ENCODE assay signal across 19 cellular contexts in the genomic region with DNA sequence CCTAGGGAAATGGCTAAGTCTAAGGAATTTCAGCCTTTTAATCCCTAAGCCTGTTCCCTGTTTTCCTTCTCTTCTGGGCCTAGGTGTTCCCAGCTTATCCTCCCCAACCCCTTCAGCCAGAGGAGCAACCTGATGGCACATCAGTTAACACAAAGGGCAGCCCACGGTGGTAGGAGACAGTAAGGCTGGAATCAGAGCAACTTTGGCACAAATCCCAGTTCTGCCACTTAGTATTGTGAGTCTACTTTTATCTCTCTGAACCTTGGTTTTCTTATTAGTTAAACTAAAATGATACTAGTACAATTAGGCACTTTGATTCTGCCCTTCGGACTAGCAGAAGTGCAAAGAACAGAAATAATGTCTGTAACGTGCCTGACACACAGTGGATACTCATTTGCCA.
DNase-seq lines count a peak whose midpoint lies in the region; ATAC-seq, FAIRE-seq and TF ChIP-seq lines count a peak whose summit lies in the region.
"Had no signal": no experiment of that assay in that cellular context is flagged by ENCODE, and none has a peak within 500 bp of the region (broad histone marks: within the 10 kb centered on the region; RNA-seq: fewer than 3 reads in every experiment).

No MANE protein-coding gene starts in this region.

- H2AFZ ChIP-seq in Karpas-422 (ENCODE audit: low read length) = no peak overlapping the region
- H2AFZ ChIP-seq: PC-9 had no signal

- H3K4me2 ChIP-seq in Karpas-422 (ENCODE audit: low read depth, low read length, poor library complexity, severe bottlenecking) = no peak overlapping the region
- H3K4me2 ChIP-seq: BLaER1 treated with 17β-estradiol and CSF1 and Interleukin-3, amounts not matched to agents 10 nM and 100 nM; PC-9 had no signal

- H3K4me1 ChIP-seq in kidney (ENCODE audit: control insufficient read depth in 1 of 2, insufficient read depth in 1 of 2, low read depth in 1 of 2, low read length in 2 of 2) (peaks cover 5 to 10% of the 10 kb centered on the region in 2 donors), subcutaneous abdominal adipose tissue (ENCODE audit: control insufficient read depth in 5 of 5, insufficient read depth in 5 of 5, low read length in 5 of 5) (peaks cover 2 to 35% (median 24%) of the 10 kb centered on the region in 5 donors), Karpas-422 (ENCODE audit: low read length) (no peaks in the 10 kb centered on the region)
- H3K4me1 ChIP-seq: BLaER1 treated with 17β-estradiol and CSF1 and Interleukin-3, amounts not matched to agents 10 nM and 100 nM had no signal

- H3K36me3 ChIP-seq in kidney (ENCODE audit: control insufficient read depth in 1 of 2, insufficient read depth in 2 of 2, low read length in 2 of 2) (no peaks in the 10 kb centered on the region), subcutaneous abdominal adipose tissue (ENCODE audit: control insufficient read depth in 5 of 5, insufficient read depth in 5 of 5, low read length in 5 of 5) (no peaks in the 10 kb centered on the region), Karpas-422 (ENCODE audit: insufficient read depth, low read length) (no peaks in the 10 kb centered on the region)
- H3K36me3 ChIP-seq: BLaER1 treated with 17β-estradiol and CSF1 and Interleukin-3, amounts not matched to agents 10 nM and 100 nM had no signal

- H3K79me2 ChIP-seq in Karpas-422 (ENCODE audit: low read length) = no peaks in the 10 kb centered on the region

- H3K9ac ChIP-seq in kidney (ENCODE audit: low read length in 2 of 2) (no peak overlapping the region), subcutaneous abdominal adipose tissue (ENCODE audit: low read length in 5 of 5) (peak overlapping the region in 2 of 5 donors; percentile 8 to 12), Karpas-422 (ENCODE audit: low read length) (no peak overlapping the region)
- H3K9ac ChIP-seq: BLaER1 treated with 17β-estradiol and CSF1 and Interleukin-3, amounts not matched to agents 10 nM and 100 nM had no signal

- H3K27me3 ChIP-seq in subcutaneous abdominal adipose tissue (ENCODE audit: control insufficient read depth in 5 of 5, insufficient read depth in 4 of 5, low read length in 5 of 5) (no peaks in the 10 kb centered on the region), Karpas-422 (ENCODE audit: low read length) (no peaks in the 10 kb centered on the region)
- H3K27me3 ChIP-seq: BLaER1 treated with 17β-estradiol and CSF1 and Interleukin-3, amounts not matched to agents 10 nM and 100 nM had no signal

- intact Hi-C loops in kidney (cut with DNase I) = no loop called here

- no peaks in the 10 kb centered on the region for H3K9me2 ChIP-seq in Karpas-422 (replicated peaks; ENCODE audit: insufficient read depth, low read length)

- peak overlapping the region; percentile 48 to 81 for H3K27ac ChIP-seq in kidney (ENCODE audit: low read depth in 2 of 2, low read length in 2 of 2)
- H3K27ac ChIP-seq in subcutaneous abdominal adipose tissue (ENCODE audit: low read depth, low read length) = peak overlapping the region; percentile 66
- H3K27ac ChIP-seq in Karpas-422 (ENCODE audit: low read length) = no peak overlapping the region
- H3K27ac ChIP-seq: BLaER1 treated with 17β-estradiol and CSF1 and Interleukin-3, amounts not matched to agents 10 nM and 100 nM; HL-60; PC-9 had no signal

- H3K9me3 ChIP-seq in kidney (ENCODE audit: control insufficient read depth in 1 of 2, low read length in 2 of 2) = no peaks in the 10 kb centered on the region
- H3K9me3 ChIP-seq in subcutaneous abdominal adipose tissue (ENCODE audit: control insufficient read depth in 5 of 5, low read length in 5 of 5) = no peaks in the 10 kb centered on the region
- no peaks in the 10 kb centered on the region for H3K9me3 ChIP-seq in Karpas-422 (ENCODE audit: low read length)
- H3K9me3 ChIP-seq: BLaER1 treated with 17β-estradiol and CSF1 and Interleukin-3, amounts not matched to agents 10 nM and 100 nM had no signal

- DNase-seq in LHCN-M2 (ENCODE audit: low read depth) = peak; percentile 15
- peak; percentile 74 for DNase-seq in NCI-H345 (lab: John Stamatoyannopoulos, UW)
- DNase-seq in kidney = no peak
- DNase-seq in Karpas-422 = no peak
- DNase-seq in DMS79 (lab: John Stamatoyannopoulos, UW) = no peak
- DNase-seq: activated CD4-positive, alpha-beta T cell treated with anti-CD3 and anti-CD28 coated beads, Interleukin-2, amount 10 ng/mL, durations not matched to agents 7 days and 5 days; activated naive CD4-positive, alpha-beta T cell treated with anti-CD3 and anti-CD28 coated beads, Interleukin-2, amount 10 ng/mL, durations not matched to agents 7 days and 5 days; activated T-cell treated with anti-CD3 and anti-CD28 coated beads, Interleukin-2, amount 50 U/mL, for 1 hour; DMS 273 treated with DMSO at 0.1 percent for 48 hours; GOT3; KBM-7; NCI-H510A treated with DMSO at 0.1 percent for 48 hours; PC-9 had no signal

- TF ChIP-seq CTCF in kidney (IDR thresholded peaks at IDR 0.05; ENCODE audit: borderline replicate concordance, extremely low read depth, insufficient read depth) = no peak

- H4K20me1 ChIP-seq in Karpas-422 (ENCODE audit: insufficient read depth, low read depth, low read length) = no peaks in the 10 kb centered on the region
- H4K20me1 ChIP-seq: BLaER1 treated with 17β-estradiol and CSF1 and Interleukin-3, amounts not matched to agents 10 nM and 100 nM had no signal

- FAIRE-seq in kidney (lab: Jason Lieb, UNC) = no peak
- FAIRE-seq: TTC549 had no signal

- H3K4me3 ChIP-seq in kidney (ENCODE audit: low read length in 2 of 2) = no peak overlapping the region
- H3K4me3 ChIP-seq in subcutaneous abdominal adipose tissue (ENCODE audit: low read depth in 1 of 5, low read length in 5 of 5) = no peak overlapping the region
- no peak overlapping the region for H3K4me3 ChIP-seq in Karpas-422 (ENCODE audit: low read length)
- H3K4me3 ChIP-seq: BLaER1 treated with 17β-estradiol and CSF1 and Interleukin-3, amounts not matched to agents 10 nM and 100 nM; PC-9 had no signal

- ATAC-seq in GM18511 (IDR thresholded peaks at IDR 0.05; ENCODE audit: unreplicated experiment) = no peak
- ATAC-seq: natural killer cell treated with Interleukin-12 subunit alpha and Interleukin-12 subunit beta and Interleukin-15 and Interleukin-18, amount 100 ng/mL, for 72 hours had no signal

Comparison
In these comparisons a context has a peak if more than half of its experiments do, and no peak if none do; other contexts are left out.
1. DNase-seq: peak in LHCN-M2 (single experiment) and NCI-H345 (single experiment); none in kidney (single experiment), Karpas-422 (single experiment) and DMS79 (single experiment).